ENCODE assay signal across 27 cellular contexts in the genomic region with DNA sequence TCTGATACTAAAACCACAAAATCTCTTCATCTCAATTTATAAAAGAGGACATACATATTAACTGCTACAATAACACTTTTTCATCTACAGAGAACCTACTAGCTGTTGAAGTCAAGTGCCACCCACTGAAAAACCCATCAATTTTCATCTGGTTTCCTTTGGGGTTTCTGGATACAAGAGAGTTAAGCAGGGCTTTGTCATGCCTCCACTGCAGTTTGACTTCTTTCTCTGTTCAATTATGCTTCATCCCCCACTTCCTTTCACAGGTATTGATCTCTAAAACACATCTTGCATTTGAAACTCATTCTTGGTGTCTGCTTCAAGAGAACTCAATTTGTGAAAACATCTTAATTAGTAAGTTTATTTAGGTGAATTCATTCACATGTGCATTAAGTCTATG.
"Had no signal": no experiment of that assay in that cellular context is flagged by ENCODE, and none has a peak within 500 bp of the region (broad histone marks: within the 10 kb centered on the region; RNA-seq: fewer than 3 reads in every experiment).

No MANE protein-coding gene starts in this region.

- H3K36me3 ChIP-seq: neutrophil, uterus had no signal

- DNase-seq: hippocampal formation; islet precursor cell; left ventricle myocardium inferior; mesendoderm; naive B cell; natural killer cell; nephron progenitor cell; occipital lobe; psoas muscle; right lobe of liver; stimulated activated CD4-positive, alpha-beta T cell treated with anti-CD3 and anti-CD28 coated beads, Interleukin-1b, Interleukin-23, amount 100 ng/mL, for 48 hours; stimulated activated CD4-positive, alpha-beta T cell treated with anti-CD3 and anti-CD28 coated beads, Interleukin-2, amount 100 ng/mL, for 48 hours; stimulated activated CD4-positive, alpha-beta T cell treated with anti-CD3 and anti-CD28 coated beads, Interleukin-4, amount 100 ng/mL, for 4 hours; stimulated activated CD8-positive, alpha-beta memory T cell treated with anti-CD3 and anti-CD28 coated beads, Interleukin-4, amount 100 ng/mL, for 48 hours; stimulated activated naive CD8-positive, alpha-beta T cell treated with anti-CD3 and anti-CD28 coated beads, Interleukin-15, Interleukin-2, amounts not matched to agents 100 U/mL and 50 U/mL, for 24 hours; stomach; testis; thyroid gland; transverse colon; upper lobe of left lung; uterus had no signal

- H3K4me1 ChIP-seq: left ventricle myocardium inferior, neural progenitor cell, parathyroid adenoma, psoas muscle, right lobe of liver, testis, thyroid gland, transverse colon, upper lobe of left lung, uterus had no signal

- ATAC-seq: natural killer cell; psoas muscle; right lobe of liver; stimulated activated memory B cell treated with anti-CD40 and anti-IgM and Interleukin-4, amounts not matched to agents 10 μg/mL and 1 μg/mL and 100 μg/mL, for 72 hours; stimulated activated naive CD8-positive, alpha-beta T cell treated with anti-CD3 and anti-CD28 coated beads, Interleukin-15, Interleukin-2, amounts not matched to agents 100 U/mL and 50 U/mL, for 24 hours had no signal

- H3K9me3 ChIP-seq: left ventricle myocardium inferior, neutrophil, psoas muscle, right lobe of liver, stomach, testis, thyroid gland, transverse colon, upper lobe of left lung, uterus had no signal

- H2AFZ ChIP-seq: neural progenitor cell, parathyroid adenoma had no signal

- H3K9ac ChIP-seq: neural progenitor cell, parathyroid adenoma had no signal

- H3K79me2 ChIP-seq: parathyroid adenoma had no signal

- H3K27ac ChIP-seq: left ventricle myocardium inferior, neutrophil, parathyroid adenoma, psoas muscle, right lobe of liver, stomach, testis, thyroid gland, transverse colon, upper lobe of left lung, uterus had no signal

- H3K4me3 ChIP-seq: left ventricle myocardium inferior, lung, neural progenitor cell, psoas muscle, right lobe of liver, smooth muscle cell, stomach, testis, thyroid gland, transverse colon, upper lobe of left lung, uterus had no signal

- H3K4me2 ChIP-seq: neural progenitor cell, smooth muscle cell had no signal

- H3K27me3 ChIP-seq: neural progenitor cell, neutrophil, right lobe of liver, stomach, testis, thyroid gland, transverse colon, upper lobe of left lung, uterus had no signal
